In genomic region chr19:763869-764268, GRCh38 we compare ENCODE assay signal across 16 cellular contexts. TPM values are rescaled to one million over a fixed set of nuclear protein-coding genes. Genes with fewer than 3 reads are reported as not detected.
DNase-seq lines count a peak whose midpoint lies in the region; ATAC-seq and TF ChIP-seq lines count a peak whose summit lies in the region.
"Had no signal": no experiment of that assay in that cellular context is flagged by ENCODE, and none has a peak within 500 bp of the region (broad histone marks: within the 10 kb centered on the region; RNA-seq: fewer than 3 reads in every experiment).

No MANE protein-coding gene starts in this region.

- POLR2A ChIA-PET in MCF 10A (lab: Yijun Ruan, JAX), result interaction anchor here (1.1 kb wide), 1 partner anchor 33 kb away, joined by 3 read pairs; the partner anchor contains the start of gene PTBP1
- POLR2A ChIA-PET in HCT116 (lab: Charles Lee), result no interaction called here

- WGBS in mammary epithelial cell (ENCODE audit: low coverage, missing lambda C conversion rate), result 94% methylated on average over 6 of the region's 6 CpGs

- no peak for DNase-seq in MCF 10A (ENCODE audit: unreplicated experiment)
- DNase-seq in breast epithelium (ENCODE audit: low spot score in 2 of 2), result no peak
- DNase-seq in HCT116 (ENCODE audit: low read depth, low spot score), result no peak
- DNase-seq in mammary epithelial cell, result no peak
- DNase-seq in NCI-H1417 treated with DMSO at 0.1 percent for 48 hours (lab: John Stamatoyannopoulos, UW), result no peak
- no peak for DNase-seq in GDM1 (lab: John Stamatoyannopoulos, UW)
- DNase-seq: CD4-positive, alpha-beta T cell; DMS79 treated with DMSO at 0.1 percent for 48 hours; GM23248; H7; KBM-7 had no signal

- H3K9me3 ChIP-seq in breast epithelium, result peaks cover 2 to 3% of the 10 kb centered on the region in 2 donors
- H3K9me3 ChIP-seq in HCT116 (ENCODE audit: control insufficient read depth in 1 of 2, insufficient read depth in 1 of 2, low read depth in 1 of 2, low read length in 2 of 2), result peaks cover 0 to 4% of the 10 kb centered on the region in 2 experiments; a peak in 1 of 4 replicates
- H3K9me3 ChIP-seq in mammary epithelial cell (replicated peaks; ENCODE audit: insufficient read depth, low read length), result no peaks in the 10 kb centered on the region

- H3K27me3 ChIP-seq in breast epithelium (no peaks in the 10 kb centered on the region), HCT116 (ENCODE audit: insufficient read depth, low read length) (no peaks in the 10 kb centered on the region), mammary epithelial cell (ENCODE audit: insufficient read depth, low read length) (no peaks in the 10 kb centered on the region)
- H3K27me3 ChIP-seq: BLaER1 treated with 17β-estradiol and CSF1 and Interleukin-3, amounts not matched to agents 10 nM and 100 nM had no signal

- intact Hi-C loops in MCF 10A (cut with micrococcal nuclease) (no loop called here), breast epithelium (cut with DNase I; ENCODE audit: low total_unique reads) (no loop called here), HCT116 (cut with micrococcal nuclease) (no loop called here), mammary epithelial cell (cut with micrococcal nuclease) (no loop called here)

- H3K36me3 Mint-ChIP-seq in MCF 10A (ENCODE audit: insufficient read depth, unreplicated experiment), result peaks cover 39% of the 10 kb centered on the region
- H3K36me3 Mint-ChIP-seq: IgD-negative memory B cell had no signal

- H3K9me2 ChIP-seq in HCT116 (ENCODE audit: insufficient read depth), result no peaks in the 10 kb centered on the region

- ATAC-seq in HCT116, result no peak
- no peak for ATAC-seq in GM21515 (IDR thresholded peaks at IDR 0.05; ENCODE audit: unreplicated experiment)
- ATAC-seq: GM12878 had no signal

- TF ChIP-seq POLR2A in breast epithelium (IDR thresholded peaks at IDR 0.05), result no peak
- TF ChIP-seq POLR2A in HCT116 (IDR thresholded peaks at IDR 0.05; ENCODE audit: borderline replicate concordance, extremely low read depth, insufficient read depth, insufficient read length), result no peak

- RAD21 ChIA-PET in HCT116 (lab: Charles Lee; ENCODE audit: low non-redundant PET in 1 of 2, low total read pairs in 2 of 2, uncharacterized antibody in 2 of 2, unreplicated experiment in 2 of 2), result no interaction called here

- CTCF ChIA-PET in MCF 10A (lab: Yijun Ruan, JAX), result interaction anchor here (0.8 kb wide), 1 partner anchor 207 kb away, joined by 5 read pairs; no protein-coding TSS in a partner anchor
- CTCF ChIA-PET in HCT116 (lab: Charles Lee), result no interaction called here
- CTCF ChIA-PET in mammary epithelial cell (lab: Charles Lee; ENCODE audit: low non-redundant PET), result no interaction called here

- H3K27ac ChIP-seq in breast epithelium (no peak overlapping the region), HCT116 (ENCODE audit: low read depth, low read length) (no peak overlapping the region; the same call in 1 of the 2 replicates), mammary epithelial cell (ENCODE audit: insufficient read depth, low read depth, low read length) (no peak overlapping the region)
- H3K27ac ChIP-seq: 22Rv1; BLaER1 treated with 17β-estradiol and CSF1 and Interleukin-3, amounts not matched to agents 10 nM and 100 nM; GM23248 had no signal

- H2AFZ ChIP-seq in HCT116 (ENCODE audit: low read depth, low read length, poor library complexity, severe bottlenecking) (no peak overlapping the region), mammary epithelial cell (ENCODE audit: low read depth, low read length) (no peak overlapping the region)
- H2AFZ ChIP-seq: GM23248 had no signal

- H3K36me3 ChIP-seq in breast epithelium (no peaks in the 10 kb centered on the region), HCT116 (ENCODE audit: control insufficient read depth in 1 of 2, insufficient read depth in 2 of 2, low read length in 2 of 2) (peaks cover 5 to 31% of the 10 kb centered on the region in 2 experiments), mammary epithelial cell (ENCODE audit: insufficient read depth, low read length) (peaks cover 3% of the 10 kb centered on the region)
- H3K36me3 ChIP-seq: BLaER1 treated with 17β-estradiol and CSF1 and Interleukin-3, amounts not matched to agents 10 nM and 100 nM had no signal

- H3K4me2 ChIP-seq in HCT116 (ENCODE audit: low read length) (no peak overlapping the region), mammary epithelial cell (ENCODE audit: insufficient read depth, low read depth, low read length) (no peak overlapping the region)
- H3K4me2 ChIP-seq: BLaER1 treated with 17β-estradiol and CSF1 and Interleukin-3, amounts not matched to agents 10 nM and 100 nM had no signal

- BruUV-seq in MCF 10A (replicated peaks; lab: Mats Ljungman, UMichigan) (TSS peak; percentile 64), HCT116 (replicated peaks; lab: Mats Ljungman, UMichigan) (TSS peak; percentile 66), mammary epithelial cell (replicated peaks; lab: Mats Ljungman, UMichigan) (TSS peak; percentile 65)

- no peak overlapping the region for H3K4me3 ChIP-seq in breast epithelium
- no peak overlapping the region for H3K4me3 ChIP-seq in HCT116 (replicated peaks in 1 of 2; ENCODE audit: low read depth in 1 of 2, low read length in 2 of 2)
- no peak overlapping the region for H3K4me3 ChIP-seq in mammary epithelial cell (replicated peaks in 1 of 3; ENCODE audit: insufficient read depth in 1 of 3, low read depth in 2 of 3, low read length in 3 of 3)
- H3K4me3 ChIP-seq: BLaER1 treated with 17β-estradiol and CSF1 and Interleukin-3, amounts not matched to agents 10 nM and 100 nM; GM12878; GM23248 had no signal

- H3K9me3 Mint-ChIP-seq in MCF 10A (ENCODE audit: unreplicated experiment), result no peaks in the 10 kb centered on the region

- H3K79me2 ChIP-seq in HCT116 (ENCODE audit: insufficient read depth, low read length), result no peaks in the 10 kb centered on the region; the same call in 1 of the 2 replicates
- no peaks in the 10 kb centered on the region for H3K79me2 ChIP-seq in mammary epithelial cell (ENCODE audit: insufficient read depth, low read length)

- H3K27ac Mint-ChIP-seq in MCF 10A (ENCODE audit: low read depth, unreplicated experiment), result no peak overlapping the region
- H3K27ac Mint-ChIP-seq: CD4-positive, alpha-beta T cell; IgD-negative memory B cell had no signal

- no peaks in the 10 kb centered on the region for H4K20me1 ChIP-seq in HCT116 (ENCODE audit: insufficient read depth)
- H4K20me1 ChIP-seq in mammary epithelial cell (ENCODE audit: insufficient read depth, low read length), result no peaks in the 10 kb centered on the region
- H4K20me1 ChIP-seq: BLaER1 treated with 17β-estradiol and CSF1 and Interleukin-3, amounts not matched to agents 10 nM and 100 nM had no signal

- no peak overlapping the region for H3K9ac ChIP-seq in HCT116 (ENCODE audit: low read length)
- no peak overlapping the region for H3K9ac ChIP-seq in mammary epithelial cell (ENCODE audit: insufficient read depth, low read length)
- H3K9ac ChIP-seq: GM23248 had no signal

- H3K4me1 Mint-ChIP-seq in MCF 10A (ENCODE audit: insufficient read depth, unreplicated experiment), result no peaks in the 10 kb centered on the region
- H3K4me1 Mint-ChIP-seq: IgD-negative memory B cell had no signal

- no peak for TF ChIP-seq RAD21 in HCT116 (IDR thresholded peaks at IDR 0.05; ENCODE audit: low read depth)

- H3K4me1 ChIP-seq in breast epithelium (no peaks in the 10 kb centered on the region), HCT116 (ENCODE audit: control insufficient read depth in 1 of 2, insufficient read depth in 2 of 2, low read length in 2 of 2) (no peaks in the 10 kb centered on the region), mammary epithelial cell (ENCODE audit: insufficient read depth, low read length) (no peaks in the 10 kb centered on the region)

- no peaks in the 10 kb centered on the region for H3K27me3 Mint-ChIP-seq in MCF 10A (ENCODE audit: insufficient read depth, unreplicated experiment)

- dilution Hi-C loops in mammary epithelial cell (cut with HindIII; ENCODE audit: low sequenced_read_pairs), result loop anchor here (10.0 kb wide), 1 partner anchor 141 kb away; no protein-coding TSS in a partner anchor

- H3K4me3 Mint-ChIP-seq in MCF 10A (ENCODE audit: unreplicated experiment), result no peak overlapping the region
- H3K4me3 Mint-ChIP-seq: CD4-positive, alpha-beta T cell; IgD-negative memory B cell had no signal

- TF ChIP-seq CTCF in MCF 10A (IDR thresholded peaks at IDR 0.05; ENCODE audit: unreplicated experiment) (no peak), breast epithelium (IDR thresholded peaks at IDR 0.05) (no peak), HCT116 (IDR thresholded peaks at IDR 0.05 in 2 of 3, conservative IDR thresholded peaks at IDR 0.05 in 1 of 3; ENCODE audit: borderline replicate concordance in 1 of 3, insufficient read depth in 1 of 3, low read depth in 2 of 3, low read length in 2 of 3) (no peak), mammary epithelial cell (conservative IDR thresholded peaks at IDR 0.05 in 1 of 2, IDR thresholded peaks at IDR 0.05 in 1 of 2; ENCODE audit: extremely low read depth in 1 of 2, insufficient read depth in 1 of 2, low read depth in 1 of 2, low read length in 2 of 2) (no peak)

- in situ Hi-C loops in mammary epithelial cell (cut with MboI; ENCODE audit: low sequenced_read_pairs in 2 of 2), result loop anchor here in 1 of 2 donors (10.0 kb wide), 1 partner anchor 221 kb away; the partner anchor contains the start of gene WDR18

TF ChIP-seq in HCT116, 20 proteins besides CTCF, POLR2A, EP300 and RAD21 (continues in another document):
- TF ChIP-seq FOSL1 (IDR thresholded peaks at IDR 0.05; ENCODE audit: low read depth) (no peak), ZFX (IDR thresholded peaks at IDR 0.05) (no peak)

RNA-seq across cellular contexts. Expression of gene MISP, which starts 13.0 kb away (rescaled TPM):
- total RNA-seq in MCF 10A (2022) (33.7 and 35.0 TPM in 2 replicates), breast epithelium (1 to 10 TPM in 2 of 3 donors, under 1 TPM in 1; 0.16 to 3.6 (median 2.5) TPM), HCT116 (2021; ENCODE audit: unreplicated experiment) (38.2 TPM), mammary epithelial cell (10 to 100 TPM; 15.3 to 21.0 TPM)
- polyA plus RNA-seq in HCT116 (2012), result 30.6 and 31.5 TPM in 2 replicates
- polyA plus RNA-seq in mammary epithelial cell, result 13.8 TPM
- polyA minus RNA-seq in mammary epithelial cell, result 8.1 TPM
- total RNA-seq: CD4-positive, alpha-beta T cell; GM12878; GM23248 had no signal
- polyA plus RNA-seq: GM12878, GM23248, IgD-negative memory B cell had no signal

RNA-seq across cellular contexts. Expression of gene PTBP1, which starts 33.4 kb away (rescaled TPM):
- total RNA-seq in MCF 10A (2022) (348 and 431 TPM in 2 replicates), breast epithelium (100 to 1,000 TPM in 2 of 3 donors, 10 to 100 TPM in 1; 92.0 to 147 (median 131) TPM), HCT116 (2021; ENCODE audit: unreplicated experiment) (676 TPM), mammary epithelial cell (100 to 1,000 TPM in 1 of 2 donors, 10 to 100 TPM in 1; 88.9 to 383 TPM)
- 538 and 711 TPM in 2 replicates for polyA plus RNA-seq in HCT116 (2012)
- polyA plus RNA-seq in mammary epithelial cell, result 214 TPM
- polyA minus RNA-seq in mammary epithelial cell, result 178 TPM

RNA-seq across cellular contexts. Expression of gene PALM, which starts 55.1 kb away (rescaled TPM):
- total RNA-seq in MCF 10A (2022), result 0.44 TPM in 1 of 2 replicates, not detected in the other
- total RNA-seq in breast epithelium, result 10 to 100 TPM; 16.1 to 61.0 (median 35.1) TPM
- total RNA-seq in HCT116 (2021; ENCODE audit: unreplicated experiment), result 43.7 TPM
- polyA plus RNA-seq in HCT116 (2012), result 28.5 and 34.2 TPM in 2 replicates
- 1 to 10 TPM in 1 of 2 donors, under 1 TPM in 1; 0.33 to 1.0 TPM for total RNA-seq in mammary epithelial cell
- not detected for polyA plus RNA-seq in mammary epithelial cell
- polyA minus RNA-seq in mammary epithelial cell, result not detected
- total RNA-seq: CD4-positive, alpha-beta T cell had no signal
- polyA plus RNA-seq: IgD-negative memory B cell had no signal

RNA-seq across cellular contexts. Expression of gene PLPPR3, which starts 57.9 kb away (rescaled TPM):
- total RNA-seq in MCF 10A (2022) (not detected in 2 replicates), breast epithelium (1 to 10 TPM in 2 of 3 donors, not detected in 1; 6.9 to 9.1 TPM), HCT116 (2021; ENCODE audit: unreplicated experiment) (0.27 TPM), mammary epithelial cell (under 1 TPM in 1 of 2 donors, not detected in 1; under 0.01 TPM)
- polyA plus RNA-seq in HCT116 (2012), result 0.05 and 0.10 TPM in 2 replicates
- polyA plus RNA-seq in mammary epithelial cell, result not detected
- polyA minus RNA-seq in mammary epithelial cell, result not detected
- total RNA-seq: CD4-positive, alpha-beta T cell; GM12878 had no signal
- polyA plus RNA-seq: GM23248, IgD-negative memory B cell had no signal

Comparison
In these comparisons a context has a peak if more than half of its experiments do, and no peak if none do; other contexts are left out.
1. RNA of gene PALM, which starts 55.1 kb away (total RNA-seq): 43.7 TPM in HCT116 (single experiment) and 16.1 to 61.0 TPM in breast epithelium; 0.33 to 1.0 TPM in mammary epithelial cell and 0.44 TPM in MCF 10A; every median in the first group is over 4 times any median in the second.